Comparison of ENCODE assay signal across 8 cellular contexts in the genomic region with DNA sequence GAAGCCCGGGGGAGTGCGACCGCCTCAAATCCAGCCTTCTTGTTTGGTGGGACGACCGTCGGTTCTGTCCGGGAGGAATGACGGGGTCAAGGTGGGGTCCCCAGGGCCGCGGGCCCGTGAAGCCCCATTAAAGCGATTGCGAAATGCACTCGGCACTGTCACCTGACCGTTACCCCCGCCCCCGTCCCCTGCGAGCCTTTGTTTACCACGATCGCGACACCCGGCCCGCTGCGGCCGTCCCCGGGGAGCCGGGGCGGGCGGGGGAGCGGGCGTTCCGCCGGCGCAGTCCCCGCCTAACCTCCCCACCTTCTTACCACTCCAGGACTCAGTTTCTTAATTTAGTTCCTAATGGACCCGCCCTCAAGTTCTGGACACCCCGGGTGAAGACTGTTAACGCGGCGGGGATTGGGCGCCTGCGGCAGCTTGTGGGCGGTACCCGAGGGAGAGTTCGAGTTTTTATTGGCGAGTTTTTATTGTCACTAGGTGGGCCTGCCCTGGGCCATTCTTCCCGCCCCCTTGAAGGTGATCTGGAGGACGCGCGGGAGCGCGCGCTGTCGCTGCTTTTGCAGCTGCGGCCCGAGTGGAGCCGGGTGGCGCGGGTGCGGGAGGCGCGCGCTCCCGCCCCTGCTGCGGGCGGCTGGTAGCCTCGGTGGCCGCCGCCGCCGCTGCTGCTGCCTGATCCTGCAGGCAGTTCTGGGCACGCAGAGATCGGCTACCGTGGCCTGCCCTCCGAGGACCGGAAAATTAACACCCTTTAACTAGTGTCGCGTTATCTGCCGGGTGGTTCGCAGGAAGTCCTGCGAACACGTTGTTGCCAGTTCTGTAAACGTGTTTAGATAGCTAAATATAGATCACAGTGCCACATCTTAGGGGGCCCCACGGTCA. TPM values are rescaled to one million over a fixed set of nuclear protein-coding genes. Genes with fewer than 3 reads are reported as not detected.
DNase-seq lines count a peak whose midpoint lies in the region; ATAC-seq and TF ChIP-seq lines count a peak whose summit lies in the region.

No MANE protein-coding gene starts in this region.

- DNase-seq in AG04449 (ENCODE audit: low read depth, low spot score) (peak; percentile 68), NCI-H2196 (lab: John Stamatoyannopoulos, UW; ENCODE audit: unreplicated experiment) (peak; percentile 99), breast epithelium (ENCODE audit: low spot score in 2 of 2) (peak; percentile 93 to 95)

- peak overlapping the region; percentile 91 for H3K4me3 ChIP-seq in AG04449 (ENCODE audit: low read depth, low read length)
- H3K4me3 ChIP-seq in breast epithelium, result peak overlapping the region; percentile 97 to 100 (median 100)
- peak overlapping the region; percentile 95 for H3K4me3 ChIP-seq in iPS-18c (ENCODE audit: insufficient read depth, low read depth, low read length)
- H3K4me3 ChIP-seq in skeletal muscle satellite cell (ENCODE audit: low read length), result peak overlapping the region; percentile 95

- POLR2A ChIA-PET in AG04449 (lab: Yijun Ruan, JAX), result interaction anchor here (0.7 to 1.5 kb wide), 5 partner anchors 14 to 297 kb away, joined by 3 to 6 read pairs (median 3); partner anchors contain the start of gene PARL

- no peak for TF ChIP-seq CTCF in AG04449 (IDR thresholded peaks at IDR 0.05; ENCODE audit: insufficient read depth, low read length, missing control alignments)
- no peak for TF ChIP-seq CTCF in VCaP (conservative IDR thresholded peaks at IDR 0.05)
- no peak for TF ChIP-seq CTCF in breast epithelium (IDR thresholded peaks at IDR 0.05)

- intact Hi-C loops in breast epithelium (cut with DNase I; ENCODE audit: low total_unique reads), result no loop called here

- peak overlapping the region; percentile 96 for H3K4me2 ChIP-seq in skeletal muscle satellite cell (ENCODE audit: low read length)

- H3K4me1 ChIP-seq in breast epithelium (peaks cover 0 to 4% of the 10 kb centered on the region in 2 donors), skeletal muscle satellite cell (ENCODE audit: control insufficient read depth, insufficient read depth, low read length) (peaks cover 9% of the 10 kb centered on the region)

- H3K36me3 ChIP-seq in breast epithelium (no peaks in the 10 kb centered on the region), skeletal muscle satellite cell (ENCODE audit: insufficient read depth, low read length) (no peaks in the 10 kb centered on the region)

- H3K9ac ChIP-seq in skeletal muscle satellite cell (ENCODE audit: low read depth, low read length), result peak overlapping the region; percentile 90

- H3K27me3 ChIP-seq in breast epithelium (no peaks in the 10 kb centered on the region), skeletal muscle satellite cell (ENCODE audit: control insufficient read depth, insufficient read depth, low read length) (no peaks in the 10 kb centered on the region)

- ATAC-seq in GM18873 (IDR thresholded peaks at IDR 0.05; ENCODE audit: low FRiP score, unreplicated experiment) (peak; percentile 83), HG03135 (IDR thresholded peaks at IDR 0.05; ENCODE audit: unreplicated experiment) (peak; percentile 77)

- TF ChIP-seq POLR2A in breast epithelium (IDR thresholded peaks at IDR 0.05), result peak; percentile 41

- H3K9me3 ChIP-seq in breast epithelium (no peaks in the 10 kb centered on the region), iPS-18c (ENCODE audit: control insufficient read depth, insufficient read depth, low read length) (no peaks in the 10 kb centered on the region), skeletal muscle satellite cell (replicated peaks; ENCODE audit: low read length) (no peaks in the 10 kb centered on the region)

- H3K27ac ChIP-seq in VCaP, result peak overlapping the region; percentile 92
- H3K27ac ChIP-seq in breast epithelium, result peak overlapping the region; percentile 100

- CTCF ChIA-PET in AG04449 (lab: Yijun Ruan, JAX), result interaction anchor here (0.8 to 1.9 kb wide), 8 partner anchors 9 to 249 kb away, joined by 3 to 4 read pairs (median 3); no protein-coding TSS in a partner anchor

RNA-seq across cellular contexts. Expression of gene KLHL24, which starts 1.0 kb away (rescaled TPM):
- 100 to 1,000 TPM; 108 to 184 (median 129) TPM for total RNA-seq in breast epithelium
- total RNA-seq in skeletal muscle satellite cell (2012; rRNA removed), result 14.2 and 17.5 TPM in 2 replicates

Comparison
In these comparisons a context has a peak if more than half of its experiments do, and no peak if none do; other contexts are left out.
1. Peak in every context shown above with its lines: DNase-seq, ATAC-seq, H3K4me3 ChIP-seq and H3K27ac ChIP-seq.